8 cellular contexts compared by ENCODE assay signal in the genomic region with DNA sequence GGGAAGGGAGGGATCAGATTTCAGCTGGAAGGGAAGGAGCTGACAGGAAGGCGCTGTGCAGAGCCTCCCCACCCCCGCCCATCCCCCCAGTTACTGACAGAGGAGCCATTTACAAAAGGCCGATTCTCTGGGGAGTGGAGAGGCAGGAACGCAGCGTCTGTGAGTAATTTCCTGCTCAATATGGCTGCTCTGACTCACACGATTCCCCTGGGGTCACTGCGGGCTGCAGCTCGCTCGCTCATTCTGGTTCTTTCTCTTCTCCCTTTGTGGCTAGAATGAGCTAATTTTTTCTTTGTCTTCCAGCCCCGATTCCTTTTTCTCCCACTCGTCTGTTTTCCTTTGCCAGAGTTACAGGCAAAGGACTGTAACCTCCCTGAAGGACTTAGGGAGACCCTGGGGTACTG. TPM values are rescaled to one million over a fixed set of nuclear protein-coding genes. Genes with fewer than 3 reads are reported as not detected.
DNase-seq lines count a peak whose midpoint lies in the region; ATAC-seq and TF ChIP-seq lines count a peak whose summit lies in the region.

No MANE protein-coding gene starts in this region.

- ATAC-seq in HG03103 (IDR thresholded peaks at IDR 0.05; ENCODE audit: low read depth, unreplicated experiment): peak; percentile 52

- peaks cover 2% of the 10 kb centered on the region for H3K36me3 ChIP-seq in kidney epithelial cell (ENCODE audit: control insufficient read depth, insufficient read depth, low read length)

- DNase-seq in NCI-H748 (lab: John Stamatoyannopoulos, UW; ENCODE audit: unreplicated experiment): peak; percentile 52
- DNase-seq in NCI-H748 treated with DMSO at 0.1 percent for 48 hours (lab: John Stamatoyannopoulos, UW): no peak
- DNase-seq in NCI-H2196 treated with DMSO at 0.1 percent for 48 hours (lab: John Stamatoyannopoulos, UW; ENCODE audit: unreplicated experiment): peak; percentile 80
- DNase-seq in activated CD4-positive, alpha-beta T cell treated with anti-CD3 and anti-CD28 coated beads for 1 hour: peak; percentile 68
- DNase-seq in cerebellum (ENCODE audit: low spot score): peak; percentile 87
- DNase-seq in kidney epithelial cell (ENCODE audit: low read depth): peak; percentile 97
- peak; percentile 41 to 63 for DNase-seq in stimulated activated CD4-positive, alpha-beta T cell treated with anti-CD3 and anti-CD28 coated beads, Interleukin-1b, Interleukin-23, amount 100 ng/mL, for 1 hour (ENCODE audit: low read depth in 2 of 2)

- TF ChIP-seq CTCF in kidney epithelial cell (IDR thresholded peaks at IDR 0.05; ENCODE audit: insufficient read depth, low read length, poor library complexity, severe bottlenecking): no peak

- H3K27me3 ChIP-seq in kidney epithelial cell (ENCODE audit: control insufficient read depth, insufficient read depth, low read length): no peaks in the 10 kb centered on the region

- H3K4me3 ChIP-seq in kidney epithelial cell (ENCODE audit: low read depth, low read length): peak overlapping the region; percentile 34

RNA-seq across cellular contexts. Expression of gene PTPA, which starts 28.8 kb away (rescaled TPM):
- 42.3 TPM for total RNA-seq in cerebellum
- total RNA-seq in kidney epithelial cell: 156 and 167 TPM in 2 replicates

RNA-seq across cellular contexts. Expression of gene CRAT, which starts 29.4 kb away (rescaled TPM):
- 16.8 TPM for total RNA-seq in cerebellum
- 29.1 and 29.4 TPM in 2 replicates for total RNA-seq in kidney epithelial cell

RNA-seq across cellular contexts. Expression of gene IER5L, which starts 38.1 kb away (rescaled TPM):
- total RNA-seq in cerebellum: 9.1 TPM
- total RNA-seq in kidney epithelial cell: 51.8 and 60.4 TPM in 2 replicates

RNA-seq across cellular contexts. Expression of gene DOLPP1, which starts 59.1 kb away (rescaled TPM):
- 12.0 TPM for total RNA-seq in cerebellum
- 15.3 and 15.5 TPM in 2 replicates for total RNA-seq in kidney epithelial cell
